Comparison of ENCODE assay signal across 14 cellular contexts in the genomic region with DNA sequence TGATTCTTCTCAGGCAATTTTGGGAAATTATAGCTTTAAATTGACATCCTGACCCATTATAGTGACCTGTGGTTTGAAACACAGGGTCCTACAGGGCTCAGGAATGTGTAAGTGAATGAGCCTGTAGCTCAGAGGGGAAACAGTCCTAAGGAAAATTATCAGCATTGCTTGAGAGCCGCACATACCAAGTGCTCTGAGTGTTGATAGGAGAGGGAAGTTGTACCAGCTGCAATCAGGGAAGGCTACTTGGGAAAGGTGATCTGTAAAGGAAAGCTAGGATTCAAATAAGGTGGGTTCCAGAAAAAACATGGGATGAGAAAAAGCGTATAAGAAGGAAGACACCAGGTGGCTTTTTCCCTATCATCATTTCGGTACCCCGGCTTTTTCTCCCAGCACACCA.
"Had no signal": no experiment of that assay in that cellular context is flagged by ENCODE, and none has a peak within 500 bp of the region (broad histone marks: within the 10 kb centered on the region; RNA-seq: fewer than 3 reads in every experiment).

No MANE protein-coding gene starts in this region.

- ATAC-seq: right cardiac atrium, WTC11 had no signal

- DNase-seq: activated CD4-positive, alpha-beta T cell treated with anti-CD3 and anti-CD28 coated beads, Interleukin-2, amount 10 ng/mL, durations not matched to agents 24 days and 14 days; activated gamma-delta T cell treated with Interleukin-2 at 50 U/mL for 16 hours; activated naive CD8-positive, alpha-beta T cell treated with anti-CD3 and anti-CD28 coated beads for 36 hours; anterior cingulate cortex; erythroblast; left ventricle myocardium inferior; occipital lobe; right cardiac atrium; T-helper 2 cell had no signal

- FAIRE-seq: keratinocyte, urothelium cell line had no signal

- H3K4me3 ChIP-seq: left ventricle myocardium inferior, smooth muscle cell, thoracic aorta had no signal

- H3K27ac ChIP-seq: left ventricle myocardium inferior, thoracic aorta had no signal

- H3K9me3 ChIP-seq: left ventricle myocardium inferior, thoracic aorta had no signal

- H3K36me3 ChIP-seq: left ventricle myocardium inferior, thoracic aorta had no signal

- H3K4me2 ChIP-seq: smooth muscle cell had no signal
